In the genomic region with DNA sequence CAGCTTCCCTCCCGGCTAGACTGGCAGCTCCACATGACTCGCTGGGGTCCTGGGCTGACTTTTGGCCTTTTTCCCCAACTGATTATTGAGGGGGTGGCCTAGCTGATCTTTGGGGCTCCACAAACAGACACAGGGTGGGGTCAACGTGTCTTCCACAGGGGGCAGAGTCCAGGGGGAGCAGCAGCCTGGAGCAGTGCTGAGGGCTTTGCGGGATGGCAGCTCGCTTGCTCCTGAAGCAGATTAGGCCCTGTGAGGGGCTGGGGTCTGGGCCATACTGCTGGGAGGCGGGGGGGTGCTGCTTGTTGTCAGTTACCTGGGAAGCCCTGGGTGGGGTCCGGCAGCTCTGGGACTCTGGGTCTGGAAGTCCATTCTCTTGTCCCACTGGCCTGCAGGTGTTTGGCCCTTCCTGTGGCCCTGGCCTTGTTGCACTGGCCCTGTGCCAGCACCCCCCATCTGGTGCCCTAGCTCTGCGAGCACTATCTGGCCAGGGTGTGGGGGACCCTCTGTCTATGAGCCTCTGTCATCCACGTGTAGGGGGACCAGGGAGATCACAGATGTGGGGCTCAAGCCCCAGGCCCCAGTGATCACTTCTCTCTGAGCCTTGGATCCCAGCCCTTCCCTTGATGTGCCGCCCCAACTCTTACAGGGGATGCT, we compare ENCODE assay signal across 24 cellular contexts. TPM values are rescaled to one million over a fixed set of nuclear protein-coding genes. Genes with fewer than 3 reads are reported as not detected.
A peak's percentile ranks its signal among the peaks of the same experiment; 100 is the strongest.
DNase-seq lines count a peak whose midpoint lies in the region; ATAC-seq, FAIRE-seq and TF ChIP-seq lines count a peak whose summit lies in the region.
"Had no signal": no experiment of that assay in that cellular context is flagged by ENCODE, and none has a peak within 500 bp of the region (broad histone marks: within the 10 kb centered on the region; RNA-seq: fewer than 3 reads in every experiment).

No MANE protein-coding gene starts in this region.

- in situ Hi-C loops in HepG2 (cut with HindIII; ENCODE audit: extremely low pct_ligation_motif_present, low pct_unique_long_range_greater_than_20kb): no loop called here

- no peak overlapping the region; a peak in 1 of 6 replicates for H3K4me3 ChIP-seq in HepG2 (replicated peaks in 1 of 3; ENCODE audit: insufficient read depth in 1 of 3, low read depth in 2 of 3, low read length in 3 of 3)
- no peak overlapping the region for H3K4me3 ChIP-seq in right lobe of liver
- H3K4me3 ChIP-seq in WERI-Rb-1 (ENCODE audit: low read depth, low read length): no peak overlapping the region
- H3K4me3 ChIP-seq in osteoblast (ENCODE audit: insufficient read depth, low read length): no peak overlapping the region
- H3K4me3 ChIP-seq: body of pancreas, psoas muscle, SJCRH30 had no signal

- TF ChIP-seq CTCF in HepG2 (CRISPR knock-in tag; IDR thresholded peaks at IDR 0.05) (no peak), right lobe of liver (IDR thresholded peaks at IDR 0.05) (no peak), WERI-Rb-1 (IDR thresholded peaks at IDR 0.05; ENCODE audit: low read depth, low read length) (no peak), osteoblast (IDR thresholded peaks at IDR 0.05; ENCODE audit: extremely low read depth, low read depth, low read length) (no peak)

- H3K36me3 ChIP-seq in HepG2 (replicated peaks in 1 of 2; ENCODE audit: control insufficient read depth in 1 of 2, insufficient read depth in 2 of 2, low read length in 2 of 2): no peaks in the 10 kb centered on the region
- no peaks in the 10 kb centered on the region for H3K36me3 ChIP-seq in right lobe of liver
- no peaks in the 10 kb centered on the region for H3K36me3 ChIP-seq in WERI-Rb-1
- no peaks in the 10 kb centered on the region for H3K36me3 ChIP-seq in osteoblast (ENCODE audit: insufficient read depth, low read length)
- H3K36me3 ChIP-seq: SJCRH30 had no signal

- no peak for DNase-seq in HepG2 (ENCODE audit: low spot score)
- DNase-seq in right lobe of liver: no peak
- no peak for DNase-seq in WERI-Rb-1
- DNase-seq in osteoblast (ENCODE audit: insufficient read length, low spot score, missing footprints): peak; percentile 82
- DNase-seq: ACHN; activated CD4-positive, alpha-beta T cell treated with anti-CD3 and anti-CD28 coated beads, Interleukin-2, amount 50 U/mL, for 1 hour; effector CD8-positive, alpha-beta T cell; NCI-H1105 treated with DMSO at 0.1 percent for 48 hours; NCI-H446; stimulated activated CD4-positive, alpha-beta T cell treated with anti-CD3 and anti-CD28 coated beads, Interleukin-1b, Interleukin-23, amount 100 ng/mL, for 48 hours; T-helper 17 cell had no signal

- no peak for TF ChIP-seq POLR2A in HepG2 (IDR thresholded peaks at IDR 0.05; ENCODE audit: insufficient read depth in 1 of 2, low read depth in 2 of 2, low read length in 2 of 2)
- TF ChIP-seq POLR2A in right lobe of liver (IDR thresholded peaks at IDR 0.05): no peak

- H3K9ac ChIP-seq in HepG2 (ENCODE audit: insufficient read depth, low read depth, low read length): no peak overlapping the region

- no peak overlapping the region for H2AFZ ChIP-seq in HepG2 (ENCODE audit: low read length)
- H2AFZ ChIP-seq in osteoblast (ENCODE audit: low read length): no peak overlapping the region

- no peak overlapping the region for H3K27ac ChIP-seq in HepG2 (ENCODE audit: extremely low read length, insufficient read depth, low read length)
- H3K27ac ChIP-seq in right lobe of liver: no peak overlapping the region
- H3K27ac ChIP-seq in WERI-Rb-1: peak overlapping the region; percentile 97
- no peak overlapping the region for H3K27ac ChIP-seq in osteoblast (ENCODE audit: low read depth, low read length)
- H3K27ac ChIP-seq: body of pancreas, psoas muscle, SJCRH30 had no signal

- no TSS peak for BruUV-seq in HepG2 (replicated peaks; lab: Mats Ljungman, UMichigan)

- CTCF ChIA-PET in HepG2 (lab: Yijun Ruan, JAX; ENCODE audit: low intra/inter-chr PET ratio, low total read pairs): no interaction called here

- H3K4me2 ChIP-seq in HepG2 (ENCODE audit: low read depth, low read length): peak overlapping the region; percentile 20; the same call in 1 of the 2 replicates
- H3K4me2 ChIP-seq in osteoblast (ENCODE audit: insufficient read depth, low read length): no peak overlapping the region

- ATAC-seq in HepG2 (no peak), right lobe of liver (no peak), GM21825 (IDR thresholded peaks at IDR 0.05; ENCODE audit: unreplicated experiment) (no peak), GM18873 (IDR thresholded peaks at IDR 0.05; ENCODE audit: low FRiP score, unreplicated experiment) (no peak)
- ATAC-seq: activated naive CD4-positive, alpha-beta T cell treated with anti-CD3 and anti-CD28 coated beads, Interleukin-2, amount 50 U/mL, for 72 hours; activated T-helper 17 cell treated with anti-CD3 and anti-CD28 coated beads, Interleukin-2, amount 50 U/mL, for 72 hours; body of pancreas; esophagus mucosa; psoas muscle; stimulated activated effector memory CD8-positive, alpha-beta T cell treated with anti-CD3 and anti-CD28 coated beads, Interleukin-12 subunit alpha, Interleukin-12 subunit beta, amount 100 ng/mL, for 72 hours; T-helper 17 cell had no signal

- intact Hi-C loops in HepG2 (cut with micrococcal nuclease; ENCODE audit: unreplicated experiment) (no loop called here), right lobe of liver (cut with DNase I) (no loop called here)

- no peak for TF ChIP-seq RAD21 in HepG2 (CRISPR knock-in tag; IDR thresholded peaks at IDR 0.05)

- no peaks in the 10 kb centered on the region for H3K9me3 ChIP-seq in HepG2 (ENCODE audit: low read length)
- H3K9me3 ChIP-seq in right lobe of liver: no peaks in the 10 kb centered on the region
- H3K9me3 ChIP-seq in WERI-Rb-1 (ENCODE audit: severe bottlenecking): no peaks in the 10 kb centered on the region
- H3K9me3 ChIP-seq in osteoblast (ENCODE audit: low read depth, low read length): no peaks in the 10 kb centered on the region
- H3K9me3 ChIP-seq: body of pancreas, psoas muscle, SJCRH30 had no signal

- POLR2A ChIA-PET in HepG2 (lab: Yijun Ruan, JAX): interaction anchor here (1.5 kb wide), 2 partner anchors 16 to 44 kb away, joined by 3 read pairs; a partner anchor contains a TSS

- H3K79me2 ChIP-seq in HepG2 (ENCODE audit: insufficient read depth, low read length) (no peaks in the 10 kb centered on the region), osteoblast (ENCODE audit: insufficient read depth, low read length) (no peaks in the 10 kb centered on the region)

- H3K4me1 ChIP-seq in HepG2 (ENCODE audit: insufficient read depth, low read length): peaks cover 52% of the 10 kb centered on the region
- H3K4me1 ChIP-seq in right lobe of liver: peaks cover 0 to 11% (median 2%) of the 10 kb centered on the region in 4 donors
- H3K4me1 ChIP-seq in osteoblast (ENCODE audit: insufficient read depth, low read length): peaks cover 4% of the 10 kb centered on the region

- H3K27me3 ChIP-seq in HepG2 (ENCODE audit: control insufficient read depth in 1 of 2, insufficient read depth in 2 of 2, low read length in 2 of 2): peaks cover 4 to 6% of the 10 kb centered on the region in 2 experiments; a peak in 3 of 5 replicates
- no peaks in the 10 kb centered on the region for H3K27me3 ChIP-seq in right lobe of liver
- H3K27me3 ChIP-seq in WERI-Rb-1 (ENCODE audit: insufficient read depth, low read depth, severe bottlenecking): no peaks in the 10 kb centered on the region
- H3K27me3 ChIP-seq in osteoblast (ENCODE audit: insufficient read depth, low read length): peaks cover 2% of the 10 kb centered on the region

- TF ChIP-seq EP300 in HepG2 (IDR thresholded peaks at IDR 0.05; ENCODE audit: low read depth in 2 of 2, low read length in 2 of 2): no peak
- TF ChIP-seq EP300 in HepG2 (CRISPR knock-in tag; IDR thresholded peaks at IDR 0.05; ENCODE audit: borderline replicate concordance): no peak

- H4K20me1 ChIP-seq in HepG2 (ENCODE audit: insufficient read depth, low read length) (no peaks in the 10 kb centered on the region), osteoblast (ENCODE audit: insufficient read depth, low read length) (no peaks in the 10 kb centered on the region)

- WGBS in HepG2 (ENCODE audit: low lambda C conversion rate): 20% methylated on average over 4 of the region's 10 CpGs
- 73% methylated on average over 3 of the region's 10 CpGs for WGBS in right lobe of liver (ENCODE audit: insufficient coverage, low coverage, low lambda C conversion rate, missing lambda C conversion rate)

- no peak for FAIRE-seq in HepG2 (lab: Jason Lieb, UNC)
- FAIRE-seq: frontal cortex had no signal

RNA-seq across cellular contexts. Expression of a gene that starts 12.3 kb away (rescaled TPM):
- total RNA-seq in HepG2 (2016; rRNA removed; fragmentation: Illumina TruSeq; extraction: Trizol) (not detected in 2 replicates), right lobe of liver (under 1 TPM in 2 of 6 experiments, not detected in 4; 0.18 to 0.25 TPM), osteoblast (not detected in 2 replicates)
- not detected in 2 replicates for total RNA-seq in HepG2 (2016; cell fraction: cytosol; rRNA removed; fragmentation: Illumina TruSeq; extraction: Trizol; ENCODE audit: low read depth)
- total RNA-seq in HepG2 (2016; cell fraction: insoluble cytoplasmic fraction; rRNA removed; fragmentation: Illumina TruSeq; extraction: Trizol): not detected in 2 replicates
- not detected in 2 replicates for total RNA-seq in HepG2 (2016; cell fraction: membrane; rRNA removed; fragmentation: Illumina TruSeq; extraction: Trizol)
- not detected in 2 replicates for total RNA-seq in HepG2 (2016; cell fraction: nucleus; rRNA removed; fragmentation: Illumina TruSeq; extraction: Trizol)
- polyA plus RNA-seq in HepG2 (2011; rRNA removed): 0.05 TPM in 1 of 2 replicates, not detected in the other
- not detected in 2 replicates for polyA plus RNA-seq in HepG2 (2011; cell fraction: cytosol; rRNA removed)
- polyA plus RNA-seq in HepG2 (2011; cell fraction: nucleus; rRNA removed): not detected in 2 replicates
- polyA plus RNA-seq in HepG2 (2012): not detected in 2 replicates
- polyA plus RNA-seq in HepG2 (2016; cell fraction: cytosol; fragmentation: Illumina TruSeq; extraction: Trizol; ENCODE audit: low read depth): not detected in 2 replicates
- polyA plus RNA-seq in HepG2 (2016; cell fraction: insoluble cytoplasmic fraction; fragmentation: Illumina TruSeq; extraction: Trizol; ENCODE audit: low read depth): not detected in 2 replicates
- polyA plus RNA-seq in HepG2 (2016; cell fraction: membrane; fragmentation: Illumina TruSeq; extraction: Trizol; ENCODE audit: low read depth): not detected in 2 replicates
- not detected in 2 replicates for polyA plus RNA-seq in HepG2 (2016; cell fraction: nucleus; fragmentation: Illumina TruSeq; extraction: Trizol; ENCODE audit: insufficient read depth, low read depth)
- not detected in 2 replicates for polyA minus RNA-seq in HepG2 (2011; rRNA and poly(A)+ RNA removed; ENCODE audit: low replicate concordance)
- not detected in 2 replicates for polyA minus RNA-seq in HepG2 (2011; cell fraction: cytosol; rRNA and poly(A)+ RNA removed)
- not detected in 2 replicates for polyA minus RNA-seq in HepG2 (2011; cell fraction: nucleus; rRNA and poly(A)+ RNA removed)
- total RNA-seq: activated T-helper 17 cell treated with anti-CD3 and anti-CD28 coated beads, Interleukin-2, amount 50 U/mL, for 72 hours; body of pancreas; H4; SJCRH30; T-helper 17 cell had no signal
- polyA plus RNA-seq: CD14-positive monocyte, liver had no signal

RNA-seq across cellular contexts. Expression of a gene that starts 13.8 kb away (rescaled TPM):
- total RNA-seq in HepG2 (2016; rRNA removed; fragmentation: Illumina TruSeq; extraction: Trizol): 6.2 and 11.9 TPM in 2 replicates
- 7.1 and 8.0 TPM in 2 replicates for total RNA-seq in HepG2 (2016; cell fraction: cytosol; rRNA removed; fragmentation: Illumina TruSeq; extraction: Trizol; ENCODE audit: low read depth)
- total RNA-seq in HepG2 (2016; cell fraction: insoluble cytoplasmic fraction; rRNA removed; fragmentation: Illumina TruSeq; extraction: Trizol): 5.5 and 13.2 TPM in 2 replicates
- total RNA-seq in HepG2 (2016; cell fraction: membrane; rRNA removed; fragmentation: Illumina TruSeq; extraction: Trizol): 10.5 and 12.4 TPM in 2 replicates
- 11.2 and 11.3 TPM in 2 replicates for total RNA-seq in HepG2 (2016; cell fraction: nucleus; rRNA removed; fragmentation: Illumina TruSeq; extraction: Trizol)
- polyA plus RNA-seq in HepG2 (2011; rRNA removed): 49.9 and 70.7 TPM in 2 replicates
- 24.2 and 35.1 TPM in 2 replicates for polyA plus RNA-seq in HepG2 (2011; cell fraction: cytosol; rRNA removed)
- polyA plus RNA-seq in HepG2 (2011; cell fraction: nucleus; rRNA removed): 534 and 601 TPM in 2 replicates
- 20.3 and 22.1 TPM in 2 replicates for polyA plus RNA-seq in HepG2 (2012)
- polyA plus RNA-seq in HepG2 (2016; cell fraction: cytosol; fragmentation: Illumina TruSeq; extraction: Trizol; ENCODE audit: low read depth): 6.2 and 6.4 TPM in 2 replicates
- 5.6 and 7.2 TPM in 2 replicates for polyA plus RNA-seq in HepG2 (2016; cell fraction: insoluble cytoplasmic fraction; fragmentation: Illumina TruSeq; extraction: Trizol; ENCODE audit: low read depth)
- polyA plus RNA-seq in HepG2 (2016; cell fraction: membrane; fragmentation: Illumina TruSeq; extraction: Trizol; ENCODE audit: low read depth): 9.0 and 10.4 TPM in 2 replicates
- 35.7 and 39.2 TPM in 2 replicates for polyA plus RNA-seq in HepG2 (2016; cell fraction: nucleus; fragmentation: Illumina TruSeq; extraction: Trizol; ENCODE audit: insufficient read depth, low read depth)
- polyA minus RNA-seq in HepG2 (2011; rRNA and poly(A)+ RNA removed; ENCODE audit: low replicate concordance): 0.61 and 40.6 TPM in 2 replicates
- polyA minus RNA-seq in HepG2 (2011; cell fraction: cytosol; rRNA and poly(A)+ RNA removed): 12.6 and 13.8 TPM in 2 replicates
- polyA minus RNA-seq in HepG2 (2011; cell fraction: nucleus; rRNA and poly(A)+ RNA removed): 32.2 and 34.3 TPM in 2 replicates
- 10 to 100 TPM; 31.0 to 54.8 (median 41.1) TPM for total RNA-seq in right lobe of liver
- total RNA-seq in osteoblast: 29.2 and 36.6 TPM in 2 replicates
- total RNA-seq: SJCRH30 had no signal

RNA-seq across cellular contexts. Expression of a gene that starts 16.0 kb away (rescaled TPM):
- total RNA-seq in HepG2 (2016; rRNA removed; fragmentation: Illumina TruSeq; extraction: Trizol) (9.2 and 19.3 TPM in 2 replicates), right lobe of liver (10 to 100 TPM in 5 of 6 experiments, 1 to 10 TPM in 1; 9.6 to 18.9 (median 13.4) TPM), osteoblast (15.2 and 18.6 TPM in 2 replicates)
- 15.2 and 19.7 TPM in 2 replicates for total RNA-seq in HepG2 (2016; cell fraction: cytosol; rRNA removed; fragmentation: Illumina TruSeq; extraction: Trizol; ENCODE audit: low read depth)
- total RNA-seq in HepG2 (2016; cell fraction: insoluble cytoplasmic fraction; rRNA removed; fragmentation: Illumina TruSeq; extraction: Trizol): 9.5 and 17.6 TPM in 2 replicates
- total RNA-seq in HepG2 (2016; cell fraction: membrane; rRNA removed; fragmentation: Illumina TruSeq; extraction: Trizol): 5.3 and 5.7 TPM in 2 replicates
- 19.2 TPM in 2 replicates for total RNA-seq in HepG2 (2016; cell fraction: nucleus; rRNA removed; fragmentation: Illumina TruSeq; extraction: Trizol)
- polyA plus RNA-seq in HepG2 (2011; rRNA removed): 17.2 and 17.4 TPM in 2 replicates
- 7.9 and 10.5 TPM in 2 replicates for polyA plus RNA-seq in HepG2 (2011; cell fraction: cytosol; rRNA removed)
- 84.3 and 91.7 TPM in 2 replicates for polyA plus RNA-seq in HepG2 (2011; cell fraction: nucleus; rRNA removed)
- polyA plus RNA-seq in HepG2 (2012): 11.1 and 12.3 TPM in 2 replicates
- polyA plus RNA-seq in HepG2 (2016; cell fraction: cytosol; fragmentation: Illumina TruSeq; extraction: Trizol; ENCODE audit: low read depth): 0.83 and 1.3 TPM in 2 replicates
- 6.9 and 9.3 TPM in 2 replicates for polyA plus RNA-seq in HepG2 (2016; cell fraction: insoluble cytoplasmic fraction; fragmentation: Illumina TruSeq; extraction: Trizol; ENCODE audit: low read depth)
- 1.5 and 2.2 TPM in 2 replicates for polyA plus RNA-seq in HepG2 (2016; cell fraction: membrane; fragmentation: Illumina TruSeq; extraction: Trizol; ENCODE audit: low read depth)
- 33.9 and 43.9 TPM in 2 replicates for polyA plus RNA-seq in HepG2 (2016; cell fraction: nucleus; fragmentation: Illumina TruSeq; extraction: Trizol; ENCODE audit: insufficient read depth, low read depth)
- 27.8 and 43.6 TPM in 2 replicates for polyA minus RNA-seq in HepG2 (2011; rRNA and poly(A)+ RNA removed; ENCODE audit: low replicate concordance)
- 14.8 and 18.2 TPM in 2 replicates for polyA minus RNA-seq in HepG2 (2011; cell fraction: cytosol; rRNA and poly(A)+ RNA removed)
- polyA minus RNA-seq in HepG2 (2011; cell fraction: nucleus; rRNA and poly(A)+ RNA removed): 56.7 and 65.1 TPM in 2 replicates

RNA-seq across cellular contexts. Expression of a gene that starts 44.2 kb away (rescaled TPM):
- total RNA-seq in HepG2 (2016; rRNA removed; fragmentation: Illumina TruSeq; extraction: Trizol): 14.1 and 16.8 TPM in 2 replicates
- total RNA-seq in HepG2 (2016; cell fraction: cytosol; rRNA removed; fragmentation: Illumina TruSeq; extraction: Trizol; ENCODE audit: low read depth): 3.3 and 4.6 TPM in 2 replicates
- total RNA-seq in HepG2 (2016; cell fraction: insoluble cytoplasmic fraction; rRNA removed; fragmentation: Illumina TruSeq; extraction: Trizol): 14.4 and 15.6 TPM in 2 replicates
- 9.8 and 9.9 TPM in 2 replicates for total RNA-seq in HepG2 (2016; cell fraction: membrane; rRNA removed; fragmentation: Illumina TruSeq; extraction: Trizol)
- 8.9 and 10.7 TPM in 2 replicates for total RNA-seq in HepG2 (2016; cell fraction: nucleus; rRNA removed; fragmentation: Illumina TruSeq; extraction: Trizol)
- polyA plus RNA-seq in HepG2 (2011; rRNA removed): 22.1 and 29.5 TPM in 2 replicates
- 24.7 and 29.1 TPM in 2 replicates for polyA plus RNA-seq in HepG2 (2011; cell fraction: cytosol; rRNA removed)
- polyA plus RNA-seq in HepG2 (2011; cell fraction: nucleus; rRNA removed): 72.9 and 75.2 TPM in 2 replicates
- polyA plus RNA-seq in HepG2 (2012): 22.4 and 26.9 TPM in 2 replicates
- polyA plus RNA-seq in HepG2 (2016; cell fraction: cytosol; fragmentation: Illumina TruSeq; extraction: Trizol; ENCODE audit: low read depth): 4.6 and 4.8 TPM in 2 replicates
- 20.7 and 24.0 TPM in 2 replicates for polyA plus RNA-seq in HepG2 (2016; cell fraction: insoluble cytoplasmic fraction; fragmentation: Illumina TruSeq; extraction: Trizol; ENCODE audit: low read depth)
- polyA plus RNA-seq in HepG2 (2016; cell fraction: membrane; fragmentation: Illumina TruSeq; extraction: Trizol; ENCODE audit: low read depth): 11.7 and 12.0 TPM in 2 replicates
- 24.3 and 25.8 TPM in 2 replicates for polyA plus RNA-seq in HepG2 (2016; cell fraction: nucleus; fragmentation: Illumina TruSeq; extraction: Trizol; ENCODE audit: insufficient read depth, low read depth)
- polyA minus RNA-seq in HepG2 (2011; rRNA and poly(A)+ RNA removed; ENCODE audit: low replicate concordance): 3.8 and 32.9 TPM in 2 replicates
- 16.2 and 16.4 TPM in 2 replicates for polyA minus RNA-seq in HepG2 (2011; cell fraction: cytosol; rRNA and poly(A)+ RNA removed)
- 5.8 and 7.5 TPM in 2 replicates for polyA minus RNA-seq in HepG2 (2011; cell fraction: nucleus; rRNA and poly(A)+ RNA removed)
- total RNA-seq in right lobe of liver: 10 to 100 TPM in 3 of 6 experiments, 1 to 10 TPM in 3; 5.1 to 18.6 (median 11.1) TPM
- 8.0 and 9.4 TPM in 2 replicates for total RNA-seq in osteoblast
